ENCODE assay signal across 11 cellular contexts in genomic region chr2:232321156-232321816, GRCh38. TPM values are rescaled to one million over a fixed set of nuclear protein-coding genes. Genes with fewer than 3 reads are reported as not detected.
A peak's percentile ranks its signal among the peaks of the same experiment; 100 is the strongest.
DNase-seq lines count a peak whose midpoint lies in the region; ATAC-seq and FAIRE-seq lines count a peak whose summit lies in the region.
"Had no signal": no experiment of that assay in that cellular context is flagged by ENCODE, and none has a peak within 500 bp of the region (broad histone marks: within the 10 kb centered on the region; RNA-seq: fewer than 3 reads in every experiment).

No MANE protein-coding gene starts in this region.

- no peak overlapping the region for H2BK5ac ChIP-seq in mesendoderm (ENCODE audit: low read length)

- H3K4me1 ChIP-seq in mesendoderm (ENCODE audit: control insufficient read depth, low read depth, low read length), result peaks cover 5% of the 10 kb centered on the region
- H3K4me1 ChIP-seq: SJSA1 had no signal

- H3K27ac Mint-ChIP-seq in T-helper 2 cell treated with Interferon-gamma antibody and Interleukin-4, amounts not matched to agents 5 μg/mL and 100 μg/mL, for 36 hours, result peak overlapping the region; percentile 89
- H3K27ac Mint-ChIP-seq in stimulated activated naive CD8-positive, alpha-beta T cell treated with anti-CD3 and anti-CD28 coated beads, Interleukin-15, Interleukin-2, amounts not matched to agents 100 ng/mL and 50 ng/mL, for 24 hours, result peak overlapping the region; percentile 70
- H3K27ac Mint-ChIP-seq: memory B cell had no signal

- H3K27me3 Mint-ChIP-seq in T-helper 2 cell treated with Interferon-gamma antibody and Interleukin-4, amounts not matched to agents 5 μg/mL and 100 μg/mL, for 36 hours (ENCODE audit: low read depth), result no peaks in the 10 kb centered on the region
- H3K27me3 Mint-ChIP-seq in stimulated activated naive CD8-positive, alpha-beta T cell treated with anti-CD3 and anti-CD28 coated beads, Interleukin-15, Interleukin-2, amounts not matched to agents 100 ng/mL and 50 ng/mL, for 24 hours, result no peaks in the 10 kb centered on the region
- H3K27me3 Mint-ChIP-seq: memory B cell had no signal

- no peak overlapping the region for H2BK15ac ChIP-seq in mesendoderm (replicated peaks; ENCODE audit: low read depth)

- H4K8ac ChIP-seq in mesendoderm (ENCODE audit: low read depth, low read length), result no peak overlapping the region

- H3K4ac ChIP-seq in mesendoderm (ENCODE audit: low read depth, low read length), result no peak overlapping the region

- no peak overlapping the region for H3K4me3 ChIP-seq in mesendoderm (ENCODE audit: low read length)
- H3K4me3 ChIP-seq: SJSA1 had no signal

- no peaks in the 10 kb centered on the region for H3K79me2 ChIP-seq in mesendoderm (ENCODE audit: control insufficient read depth, insufficient read depth, low read length)

- peaks cover 2% of the 10 kb centered on the region for H3K36me3 Mint-ChIP-seq in T-helper 2 cell treated with Interferon-gamma antibody and Interleukin-4, amounts not matched to agents 5 μg/mL and 100 μg/mL, for 36 hours (ENCODE audit: low read depth)
- H3K36me3 Mint-ChIP-seq in stimulated activated naive CD8-positive, alpha-beta T cell treated with anti-CD3 and anti-CD28 coated beads, Interleukin-15, Interleukin-2, amounts not matched to agents 100 ng/mL and 50 ng/mL, for 24 hours (ENCODE audit: low read depth), result no peaks in the 10 kb centered on the region

- no peak overlapping the region for H3K18ac ChIP-seq in mesendoderm (ENCODE audit: low read length)

- WGBS in mesendoderm (ENCODE audit: extremely low coverage, insufficient coverage, low lambda C conversion rate), result no CpG with 5 or more reads among the region's 18 CpGs

- H2AK5ac ChIP-seq in mesendoderm (ENCODE audit: low read length), result no peak overlapping the region

- H3K56ac ChIP-seq in mesendoderm (ENCODE audit: low read length), result no peak overlapping the region

- H3K27me3 ChIP-seq in mesendoderm (ENCODE audit: insufficient read depth, low read length, poor library complexity), result no peaks in the 10 kb centered on the region
- H3K27me3 ChIP-seq: SJSA1 had no signal

- DNase-seq in T-helper 2 cell treated with Interferon-gamma antibody and Interleukin-4, amounts not matched to agents 5 μg/mL and 100 μg/mL, for 36 hours (ENCODE audit: low spot score), result peak; percentile 70
- peak; percentile 18 to 20 for DNase-seq in activated T-helper 1 cell treated with anti-CD3 and anti-CD28 coated beads, Interleukin-2, amount 50 U/mL, for 16 hours (ENCODE audit: low read depth in 1 of 2, low spot score in 1 of 2)
- DNase-seq in mesendoderm, result peak; percentile 31
- DNase-seq in HPDE6-E6E7 (ENCODE audit: extremely low spot score), result no peak
- no peak for DNase-seq in RCC 7860 (ENCODE audit: low spot score)
- DNase-seq: NCI-H2029 had no signal

- H3K27ac ChIP-seq in mesendoderm (ENCODE audit: low read depth, low read length), result no peak overlapping the region
- H3K27ac ChIP-seq: SJSA1 had no signal

- no peak overlapping the region for H4K5ac ChIP-seq in mesendoderm (ENCODE audit: low read length)

- H3K4me1 Mint-ChIP-seq in T-helper 2 cell treated with Interferon-gamma antibody and Interleukin-4, amounts not matched to agents 5 μg/mL and 100 μg/mL, for 36 hours (ENCODE audit: low read depth), result peaks cover 48% of the 10 kb centered on the region
- peaks cover 69% of the 10 kb centered on the region for H3K4me1 Mint-ChIP-seq in stimulated activated naive CD8-positive, alpha-beta T cell treated with anti-CD3 and anti-CD28 coated beads, Interleukin-15, Interleukin-2, amounts not matched to agents 100 ng/mL and 50 ng/mL, for 24 hours (ENCODE audit: low read depth)

- no peak for ATAC-seq in HG02763 (IDR thresholded peaks at IDR 0.05; ENCODE audit: unreplicated experiment)

- no peak for FAIRE-seq in RCC 7860 (lab: Jason Lieb, UNC)
- FAIRE-seq: astrocyte had no signal

- no peaks in the 10 kb centered on the region for H3K36me3 ChIP-seq in mesendoderm (ENCODE audit: control insufficient read depth, insufficient read depth, low read length)
- H3K36me3 ChIP-seq: SJSA1 had no signal

- no peak overlapping the region for H3K9ac ChIP-seq in mesendoderm (ENCODE audit: low read length)

- peak overlapping the region; percentile 63 for H3K4me3 Mint-ChIP-seq in T-helper 2 cell treated with Interferon-gamma antibody and Interleukin-4, amounts not matched to agents 5 μg/mL and 100 μg/mL, for 36 hours
- H3K4me3 Mint-ChIP-seq in stimulated activated naive CD8-positive, alpha-beta T cell treated with anti-CD3 and anti-CD28 coated beads, Interleukin-15, Interleukin-2, amounts not matched to agents 100 ng/mL and 50 ng/mL, for 24 hours, result peak overlapping the region; percentile 26
- H3K4me3 Mint-ChIP-seq: memory B cell had no signal

- no peak overlapping the region for H2BK120ac ChIP-seq in mesendoderm (ENCODE audit: low read depth, low read length)

- no peak overlapping the region for H3K23ac ChIP-seq in mesendoderm (ENCODE audit: low read length)

- no peak overlapping the region for H3K4me2 ChIP-seq in mesendoderm (ENCODE audit: low read length)

- no peaks in the 10 kb centered on the region for H3K79me1 ChIP-seq in mesendoderm (ENCODE audit: low read length)

- no peaks in the 10 kb centered on the region for H3K9me3 Mint-ChIP-seq in T-helper 2 cell treated with Interferon-gamma antibody and Interleukin-4, amounts not matched to agents 5 μg/mL and 100 μg/mL, for 36 hours
- no peaks in the 10 kb centered on the region for H3K9me3 Mint-ChIP-seq in stimulated activated naive CD8-positive, alpha-beta T cell treated with anti-CD3 and anti-CD28 coated beads, Interleukin-15, Interleukin-2, amounts not matched to agents 100 ng/mL and 50 ng/mL, for 24 hours
- H3K9me3 Mint-ChIP-seq: memory B cell had no signal

RNA-seq across cellular contexts. Expression of gene ALPP, which starts 57.3 kb away (rescaled TPM):
- 0.03 TPM for polyA plus RNA-seq in mesendoderm (2013, experiment 1 of 2)
- not detected for polyA plus RNA-seq in mesendoderm (2013, experiment 2 of 2)

Comparison
In these comparisons a context has a peak if more than half of its experiments do, and no peak if none do; other contexts are left out.
1. DNase-seq: peak in T-helper 2 cell treated with Interferon-gamma antibody and Interleukin-4, amounts not matched to agents 5 μg/mL and 100 μg/mL, for 36 hours (single experiment), activated T-helper 1 cell treated with anti-CD3 and anti-CD28 coated beads, Interleukin-2, amount 50 U/mL, for 16 hours (2 of 2) and mesendoderm (single experiment); none in HPDE6-E6E7 (single experiment) and RCC 7860 (single experiment).